In genomic region chr19:45047188-45047797, GRCh38 we compare ENCODE assay signal across 11 cellular contexts. TPM values are rescaled to one million over a fixed set of nuclear protein-coding genes. Genes with fewer than 3 reads are reported as not detected.
A peak's percentile ranks its signal among the peaks of the same experiment; 100 is the strongest.
DNase-seq lines count a peak whose midpoint lies in the region; ATAC-seq and FAIRE-seq lines count a peak whose summit lies in the region.
"Had no signal": no experiment of that assay in that cellular context is flagged by ENCODE, and none has a peak within 500 bp of the region (broad histone marks: within the 10 kb centered on the region; RNA-seq: fewer than 3 reads in every experiment).

No MANE protein-coding gene starts in this region.

- in situ Hi-C loops in KBM-7 (cut with MboI; ENCODE audit: low pct_unique_long_range_greater_than_20kb, low sequenced_read_pairs): no loop called here

- no peak for DNase-seq in activated CD8-positive, alpha-beta memory T cell treated with anti-CD3 and anti-CD28 coated beads, Interleukin-2, amount 10 ng/mL, durations not matched to agents 7 days and 5 days
- no peak for DNase-seq in activated CD8-positive, alpha-beta memory T cell treated with anti-CD3 and anti-CD28 coated beads, Interleukin-2, amount 50 U/mL, for 4 hours
- DNase-seq in KBM-7 (peak; percentile 77), urothelium cell line (ENCODE audit: low spot score) (no peak), ecto neural progenitor cell (ENCODE audit: low spot score) (no peak), NCI-H2107 treated with DMSO at 0.1 percent for 48 hours (lab: John Stamatoyannopoulos, UW; ENCODE audit: unreplicated experiment) (no peak)
- no peak for DNase-seq in activated CD8-positive, alpha-beta T cell treated with anti-CD3 and anti-CD28 coated beads, Interleukin-2, amount 10 ng/mL, durations not matched to agents 7 days and 5 days
- DNase-seq: activated CD4-positive, alpha-beta T cell treated with anti-CD3 and anti-CD28 coated beads for 4 hours; NCI-H226; right cardiac atrium had no signal

- peaks cover 34% of the 10 kb centered on the region for H3K4me1 Mint-ChIP-seq in activated CD8-positive, alpha-beta memory T cell treated with anti-CD3 and anti-CD28 coated beads, Interleukin-2, amount 10 ng/mL, durations not matched to agents 7 days and 5 days
- H3K4me1 Mint-ChIP-seq in activated CD8-positive, alpha-beta T cell treated with anti-CD3 and anti-CD28 coated beads, Interleukin-2, amount 10 ng/mL, durations not matched to agents 7 days and 5 days (ENCODE audit: low read depth): peaks cover 29% of the 10 kb centered on the region
- peaks cover 73% of the 10 kb centered on the region for H3K4me1 Mint-ChIP-seq in stimulated activated memory B cell treated with anti-CD40 and anti-IgM and Interleukin-4, amounts not matched to agents 10 μg/mL and 1 μg/mL and 100 μg/mL, for 72 hours

- no peak overlapping the region for H3K4me3 Mint-ChIP-seq in activated CD8-positive, alpha-beta memory T cell treated with anti-CD3 and anti-CD28 coated beads, Interleukin-2, amount 10 ng/mL, durations not matched to agents 7 days and 5 days
- H3K4me3 Mint-ChIP-seq in activated CD8-positive, alpha-beta T cell treated with anti-CD3 and anti-CD28 coated beads, Interleukin-2, amount 10 ng/mL, durations not matched to agents 7 days and 5 days: peak overlapping the region; percentile 67
- peak overlapping the region; percentile 89 for H3K4me3 Mint-ChIP-seq in stimulated activated memory B cell treated with anti-CD40 and anti-IgM and Interleukin-4, amounts not matched to agents 10 μg/mL and 1 μg/mL and 100 μg/mL, for 72 hours

- H3K27ac Mint-ChIP-seq in activated CD8-positive, alpha-beta memory T cell treated with anti-CD3 and anti-CD28 coated beads, Interleukin-2, amount 10 ng/mL, durations not matched to agents 7 days and 5 days: peak overlapping the region; percentile 70
- peak overlapping the region; percentile 85 for H3K27ac Mint-ChIP-seq in activated CD8-positive, alpha-beta T cell treated with anti-CD3 and anti-CD28 coated beads, Interleukin-2, amount 10 ng/mL, durations not matched to agents 7 days and 5 days
- H3K27ac Mint-ChIP-seq in stimulated activated memory B cell treated with anti-CD40 and anti-IgM and Interleukin-4, amounts not matched to agents 10 μg/mL and 1 μg/mL and 100 μg/mL, for 72 hours: peak overlapping the region; percentile 85

- no peaks in the 10 kb centered on the region for H3K27me3 Mint-ChIP-seq in activated CD8-positive, alpha-beta memory T cell treated with anti-CD3 and anti-CD28 coated beads, Interleukin-2, amount 10 ng/mL, durations not matched to agents 7 days and 5 days
- H3K27me3 Mint-ChIP-seq in activated CD8-positive, alpha-beta T cell treated with anti-CD3 and anti-CD28 coated beads, Interleukin-2, amount 10 ng/mL, durations not matched to agents 7 days and 5 days (ENCODE audit: low read depth): no peaks in the 10 kb centered on the region
- H3K27me3 Mint-ChIP-seq in stimulated activated memory B cell treated with anti-CD40 and anti-IgM and Interleukin-4, amounts not matched to agents 10 μg/mL and 1 μg/mL and 100 μg/mL, for 72 hours: no peaks in the 10 kb centered on the region

- H3K36me3 Mint-ChIP-seq in activated CD8-positive, alpha-beta memory T cell treated with anti-CD3 and anti-CD28 coated beads, Interleukin-2, amount 10 ng/mL, durations not matched to agents 7 days and 5 days: peaks cover 31% of the 10 kb centered on the region
- peaks cover 40% of the 10 kb centered on the region for H3K36me3 Mint-ChIP-seq in activated CD8-positive, alpha-beta T cell treated with anti-CD3 and anti-CD28 coated beads, Interleukin-2, amount 10 ng/mL, durations not matched to agents 7 days and 5 days (ENCODE audit: low read depth)
- peaks cover 42% of the 10 kb centered on the region for H3K36me3 Mint-ChIP-seq in stimulated activated memory B cell treated with anti-CD40 and anti-IgM and Interleukin-4, amounts not matched to agents 10 μg/mL and 1 μg/mL and 100 μg/mL, for 72 hours

- CTCF ChIA-PET in activated CD8-positive, alpha-beta memory T cell treated with anti-CD3 and anti-CD28 coated beads, Interleukin-2, amount 10 ng/mL, durations not matched to agents 7 days and 5 days (lab: Charles Lee): interaction anchor here (0.9 to 1.1 kb wide), 3 partner anchors 9 to 12 kb away, joined by 3 to 10 read pairs (median 4); partner anchors contain the start of gene CLASRP
- CTCF ChIA-PET in activated CD8-positive, alpha-beta T cell treated with anti-CD3 and anti-CD28 coated beads, Interleukin-2, amount 10 ng/mL, durations not matched to agents 7 days and 5 days (lab: Charles Lee): interaction anchor here (1.2 to 3.6 kb wide), 2 partner anchors 12 to 131 kb away, joined by 3 to 24 read pairs; partner anchors contain the start of genes BLOC1S3 and TRAPPC6A

- no peak for FAIRE-seq in urothelium cell line (lab: Jason Lieb, UNC)

- H3K9me3 Mint-ChIP-seq in activated CD8-positive, alpha-beta memory T cell treated with anti-CD3 and anti-CD28 coated beads, Interleukin-2, amount 10 ng/mL, durations not matched to agents 7 days and 5 days (ENCODE audit: low read depth): no peaks in the 10 kb centered on the region
- no peaks in the 10 kb centered on the region for H3K9me3 Mint-ChIP-seq in activated CD8-positive, alpha-beta T cell treated with anti-CD3 and anti-CD28 coated beads, Interleukin-2, amount 10 ng/mL, durations not matched to agents 7 days and 5 days (ENCODE audit: insufficient read depth)
- H3K9me3 Mint-ChIP-seq in stimulated activated memory B cell treated with anti-CD40 and anti-IgM and Interleukin-4, amounts not matched to agents 10 μg/mL and 1 μg/mL and 100 μg/mL, for 72 hours: no peaks in the 10 kb centered on the region

- POLR2A ChIA-PET in activated CD8-positive, alpha-beta T cell treated with anti-CD3 and anti-CD28 coated beads, Interleukin-2, amount 10 ng/mL, durations not matched to agents 7 days and 5 days (lab: Charles Lee): no interaction called here

- ATAC-seq in activated CD8-positive, alpha-beta memory T cell treated with anti-CD3 and anti-CD28 coated beads, Interleukin-2, amount 10 ng/mL, durations not matched to agents 7 days and 5 days: peak; percentile 45
- no peak for ATAC-seq in activated CD8-positive, alpha-beta T cell treated with anti-CD3 and anti-CD28 coated beads, Interleukin-2, amount 10 ng/mL, durations not matched to agents 7 days and 5 days
- ATAC-seq in stimulated activated memory B cell treated with anti-CD40 and anti-IgM and Interleukin-4, amounts not matched to agents 10 μg/mL and 1 μg/mL and 100 μg/mL, for 72 hours: peak; percentile 83
- ATAC-seq: right cardiac atrium had no signal

RNA-seq across cellular contexts. Expression of gene CLASRP, which starts 8.4 kb away (rescaled TPM):
- total RNA-seq in activated CD8-positive, alpha-beta memory T cell treated with anti-CD3 and anti-CD28 coated beads, Interleukin-2, amount 10 ng/mL, durations not matched to agents 7 days and 5 days: 100 to 1,000 TPM; 114 to 121 TPM
- total RNA-seq in activated CD8-positive, alpha-beta T cell treated with anti-CD3 and anti-CD28 coated beads, Interleukin-2, amount 10 ng/mL, durations not matched to agents 7 days and 5 days: 10 to 100 TPM; 82.5 to 94.5 TPM

RNA-seq across cellular contexts. Expression of gene ZNF296, which starts 29.0 kb away (rescaled TPM):
- 1 to 10 TPM; 5.3 to 9.5 TPM for total RNA-seq in activated CD8-positive, alpha-beta memory T cell treated with anti-CD3 and anti-CD28 coated beads, Interleukin-2, amount 10 ng/mL, durations not matched to agents 7 days and 5 days
- 1 to 10 TPM; 6.2 to 6.3 TPM for total RNA-seq in activated CD8-positive, alpha-beta T cell treated with anti-CD3 and anti-CD28 coated beads, Interleukin-2, amount 10 ng/mL, durations not matched to agents 7 days and 5 days

RNA-seq across cellular contexts. Expression of gene GEMIN7, which starts 31.8 kb away (rescaled TPM):
- total RNA-seq in activated CD8-positive, alpha-beta memory T cell treated with anti-CD3 and anti-CD28 coated beads, Interleukin-2, amount 10 ng/mL, durations not matched to agents 7 days and 5 days: 10 to 100 TPM; 26.2 to 34.4 TPM
- 10 to 100 TPM; 30.2 to 31.7 TPM for total RNA-seq in activated CD8-positive, alpha-beta T cell treated with anti-CD3 and anti-CD28 coated beads, Interleukin-2, amount 10 ng/mL, durations not matched to agents 7 days and 5 days

RNA-seq across cellular contexts. Expression of gene PPP1R37, which starts 45.7 kb away (rescaled TPM):
- total RNA-seq in activated CD8-positive, alpha-beta memory T cell treated with anti-CD3 and anti-CD28 coated beads, Interleukin-2, amount 10 ng/mL, durations not matched to agents 7 days and 5 days: 10 to 100 TPM; 18.7 to 30.0 TPM
- 10 to 100 TPM; 28.3 to 29.2 TPM for total RNA-seq in activated CD8-positive, alpha-beta T cell treated with anti-CD3 and anti-CD28 coated beads, Interleukin-2, amount 10 ng/mL, durations not matched to agents 7 days and 5 days

RNA-seq across cellular contexts. Expression of gene RELB, which starts 46.0 kb away (rescaled TPM):
- 10 to 100 TPM; 22.4 to 58.8 TPM for total RNA-seq in activated CD8-positive, alpha-beta memory T cell treated with anti-CD3 and anti-CD28 coated beads, Interleukin-2, amount 10 ng/mL, durations not matched to agents 7 days and 5 days
- total RNA-seq in activated CD8-positive, alpha-beta T cell treated with anti-CD3 and anti-CD28 coated beads, Interleukin-2, amount 10 ng/mL, durations not matched to agents 7 days and 5 days: 10 to 100 TPM in 1 of 2 experiments, 1 to 10 TPM in 1; 8.7 to 10.2 TPM
